1 cellular context compared by ENCODE assay signal in the genomic region with DNA sequence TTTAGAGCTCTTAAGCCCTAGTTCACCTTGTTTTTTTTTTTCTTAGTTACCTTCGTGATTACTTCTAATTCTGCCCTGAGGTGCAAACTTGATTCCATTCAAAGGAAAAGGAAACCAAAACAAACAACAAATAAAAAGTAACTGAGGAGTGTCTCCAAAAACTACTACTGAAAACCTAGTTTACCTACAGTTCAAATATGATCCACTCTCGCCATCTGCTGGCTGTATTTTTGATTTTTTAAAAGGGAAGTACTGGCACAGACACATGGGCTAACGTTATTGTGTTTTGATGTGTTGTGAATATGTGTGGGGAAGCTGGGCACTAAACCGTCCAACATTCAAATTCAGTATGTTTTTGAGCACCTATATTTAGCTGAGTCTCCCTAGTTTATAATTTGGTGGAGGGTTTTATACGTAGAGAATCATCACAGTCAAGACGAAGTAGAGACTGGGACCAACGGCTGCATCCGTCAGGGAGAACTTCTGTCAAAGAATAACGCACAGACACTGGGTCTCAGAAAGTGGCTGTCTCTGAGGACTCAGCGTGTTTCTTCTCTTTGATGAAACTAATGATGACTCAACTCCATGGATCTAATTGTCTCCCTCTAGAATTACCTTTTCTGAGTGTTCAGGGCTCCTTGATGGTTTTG.
TF ChIP-seq lines count a peak whose summit lies in the region.

No MANE protein-coding gene starts in this region.

TF ChIP-seq in HepG2, 621 proteins besides CTCF, POLR2A, EP300 and RAD21 (continued from another document):
- TF ChIP-seq, protein P1, sequence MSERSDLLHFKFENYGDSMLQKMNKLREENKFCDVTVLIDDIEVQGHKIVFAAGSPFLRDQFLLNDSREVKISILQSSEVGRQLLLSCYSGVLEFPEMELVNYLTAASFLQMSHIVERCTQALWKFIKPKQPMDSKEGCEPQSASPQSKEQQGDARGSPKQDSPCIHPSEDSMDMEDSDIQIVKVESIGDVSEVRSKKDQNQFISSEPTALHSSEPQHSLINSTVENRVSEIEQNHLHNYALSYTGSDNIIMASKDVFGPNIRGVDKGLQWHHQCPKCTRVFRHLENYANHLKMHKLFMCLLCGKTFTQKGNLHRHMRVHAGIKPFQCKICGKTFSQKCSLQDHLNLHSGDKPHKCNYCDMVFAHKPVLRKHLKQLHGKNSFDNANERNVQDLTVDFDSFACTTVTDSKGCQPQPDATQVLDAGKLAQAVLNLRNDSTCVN (CRISPR knock-in tag; IDR thresholded peaks at IDR 0.05; ENCODE audit: borderline replicate concordance) = no peak
- no peak for TF ChIP-seq MIXL1 (CRISPR knock-in tag; IDR thresholded peaks at IDR 0.05)
- TF ChIP-seq, protein P2, sequence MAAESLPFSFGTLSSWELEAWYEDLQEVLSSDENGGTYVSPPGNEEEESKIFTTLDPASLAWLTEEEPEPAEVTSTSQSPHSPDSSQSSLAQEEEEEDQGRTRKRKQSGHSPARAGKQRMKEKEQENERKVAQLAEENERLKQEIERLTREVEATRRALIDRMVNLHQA (CRISPR knock-in tag; IDR thresholded peaks at IDR 0.05) = no peak
- TF ChIP-seq ZNF530 (CRISPR knock-in tag; IDR thresholded peaks at IDR 0.05; ENCODE audit: low read depth) = no peak
- TF ChIP-seq STAG1 (CRISPR knock-in tag; IDR thresholded peaks at IDR 0.05) = peak; percentile 93
- no peak for TF ChIP-seq IRF2 (CRISPR knock-in tag; IDR thresholded peaks at IDR 0.05)
- no peak for TF ChIP-seq ETV6 (CRISPR knock-in tag; conservative IDR thresholded peaks at IDR 0.05)
- TF ChIP-seq ZNF3 (CRISPR knock-in tag; IDR thresholded peaks at IDR 0.05) = no peak
- no peak for TF ChIP-seq RARA (CRISPR knock-in tag; IDR thresholded peaks at IDR 0.05)
- TF ChIP-seq ZNF335 (CRISPR knock-in tag; IDR thresholded peaks at IDR 0.05) = no peak
- no peak for TF ChIP-seq MEIS2 (CRISPR knock-in tag; IDR thresholded peaks at IDR 0.05)
- TF ChIP-seq, protein P3, sequence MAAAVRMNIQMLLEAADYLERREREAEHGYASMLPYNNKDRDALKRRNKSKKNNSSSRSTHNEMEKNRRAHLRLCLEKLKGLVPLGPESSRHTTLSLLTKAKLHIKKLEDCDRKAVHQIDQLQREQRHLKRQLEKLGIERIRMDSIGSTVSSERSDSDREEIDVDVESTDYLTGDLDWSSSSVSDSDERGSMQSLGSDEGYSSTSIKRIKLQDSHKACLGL (CRISPR knock-in tag; IDR thresholded peaks at IDR 0.05) = no peak
- TF ChIP-seq KDM6A (CRISPR knock-in tag; IDR thresholded peaks at IDR 0.05; ENCODE audit: low read depth) = no peak
- TF ChIP-seq ZNF333 (CRISPR knock-in tag; IDR thresholded peaks at IDR 0.05; ENCODE audit: borderline replicate concordance) = no peak
- no peak for TF ChIP-seq HNRNPL (IDR thresholded peaks at IDR 0.05; ENCODE audit: low read depth, low read length)
- TF ChIP-seq, protein P4, sequence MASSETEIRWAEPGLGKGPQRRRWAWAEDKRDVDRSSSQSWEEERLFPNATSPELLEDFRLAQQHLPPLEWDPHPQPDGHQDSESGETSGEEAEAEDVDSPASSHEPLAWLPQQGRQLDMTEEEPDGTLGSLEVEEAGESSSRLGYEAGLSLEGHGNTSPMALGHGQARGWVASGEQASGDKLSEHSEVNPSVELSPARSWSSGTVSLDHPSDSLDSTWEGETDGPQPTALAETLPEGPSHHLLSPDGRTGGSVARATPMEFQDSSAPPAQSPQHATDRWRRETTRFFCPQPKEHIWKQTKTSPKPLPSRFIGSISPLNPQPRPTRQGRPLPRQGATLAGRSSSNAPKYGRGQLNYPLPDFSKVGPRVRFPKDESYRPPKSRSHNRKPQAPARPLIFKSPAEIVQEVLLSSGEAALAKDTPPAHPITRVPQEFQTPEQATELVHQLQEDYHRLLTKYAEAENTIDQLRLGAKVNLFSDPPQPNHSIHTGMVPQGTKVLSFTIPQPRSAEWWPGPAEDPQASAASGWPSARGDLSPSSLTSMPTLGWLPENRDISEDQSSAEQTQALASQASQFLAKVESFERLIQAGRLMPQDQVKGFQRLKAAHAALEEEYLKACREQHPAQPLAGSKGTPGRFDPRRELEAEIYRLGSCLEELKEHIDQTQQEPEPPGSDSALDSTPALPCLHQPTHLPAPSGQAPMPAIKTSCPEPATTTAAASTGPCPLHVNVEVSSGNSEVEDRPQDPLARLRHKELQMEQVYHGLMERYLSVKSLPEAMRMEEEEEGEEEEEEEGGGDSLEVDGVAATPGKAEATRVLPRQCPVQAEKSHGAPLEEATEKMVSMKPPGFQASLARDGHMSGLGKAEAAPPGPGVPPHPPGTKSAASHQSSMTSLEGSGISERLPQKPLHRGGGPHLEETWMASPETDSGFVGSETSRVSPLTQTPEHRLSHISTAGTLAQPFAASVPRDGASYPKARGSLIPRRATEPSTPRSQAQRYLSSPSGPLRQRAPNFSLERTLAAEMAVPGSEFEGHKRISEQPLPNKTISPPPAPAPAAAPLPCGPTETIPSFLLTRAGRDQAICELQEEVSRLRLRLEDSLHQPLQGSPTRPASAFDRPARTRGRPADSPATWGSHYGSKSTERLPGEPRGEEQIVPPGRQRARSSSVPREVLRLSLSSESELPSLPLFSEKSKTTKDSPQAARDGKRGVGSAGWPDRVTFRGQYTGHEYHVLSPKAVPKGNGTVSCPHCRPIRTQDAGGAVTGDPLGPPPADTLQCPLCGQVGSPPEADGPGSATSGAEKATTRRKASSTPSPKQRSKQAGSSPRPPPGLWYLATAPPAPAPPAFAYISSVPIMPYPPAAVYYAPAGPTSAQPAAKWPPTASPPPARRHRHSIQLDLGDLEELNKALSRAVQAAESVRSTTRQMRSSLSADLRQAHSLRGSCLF (CRISPR knock-in tag; IDR thresholded peaks at IDR 0.05; ENCODE audit: borderline replicate concordance) = no peak
- TF ChIP-seq MYNN (CRISPR knock-in tag; IDR thresholded peaks at IDR 0.05; ENCODE audit: low read depth) = no peak
- 0 out of 4 replicates have a peak, but pooled peaks of 1 of the 2 experiments have one; percentile 31 for TF ChIP-seq KLF16 (CRISPR knock-in tag; IDR thresholded peaks at IDR 0.05)
- TF ChIP-seq, protein P5, sequence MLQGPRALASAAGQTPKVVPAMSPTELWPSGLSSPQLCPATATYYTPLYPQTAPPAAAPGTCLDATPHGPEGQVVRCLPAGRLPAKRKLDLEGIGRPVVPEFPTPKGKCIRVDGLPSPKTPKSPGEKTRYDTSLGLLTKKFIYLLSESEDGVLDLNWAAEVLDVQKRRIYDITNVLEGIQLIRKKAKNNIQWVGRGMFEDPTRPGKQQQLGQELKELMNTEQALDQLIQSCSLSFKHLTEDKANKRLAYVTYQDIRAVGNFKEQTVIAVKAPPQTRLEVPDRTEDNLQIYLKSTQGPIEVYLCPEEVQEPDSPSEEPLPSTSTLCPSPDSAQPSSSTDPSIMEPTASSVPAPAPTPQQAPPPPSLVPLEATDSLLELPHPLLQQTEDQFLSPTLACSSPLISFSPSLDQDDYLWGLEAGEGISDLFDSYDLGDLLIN (CRISPR knock-in tag; IDR thresholded peaks at IDR 0.05; ENCODE audit: borderline replicate concordance) = no peak
- TF ChIP-seq NFKB2 (CRISPR knock-in tag; IDR thresholded peaks at IDR 0.05; ENCODE audit: borderline replicate concordance) = no peak
- TF ChIP-seq GPN1 (CRISPR knock-in tag; IDR thresholded peaks at IDR 0.05; ENCODE audit: borderline replicate concordance) = no peak
- TF ChIP-seq CREB1 (IDR thresholded peaks at IDR 0.05) = no peak
- no peak for TF ChIP-seq CREB1 (CRISPR knock-in tag; IDR thresholded peaks at IDR 0.05)
- TF ChIP-seq SMARCE1 (IDR thresholded peaks at IDR 0.05; ENCODE audit: borderline replicate concordance) = no peak
- TF ChIP-seq, protein P6, sequence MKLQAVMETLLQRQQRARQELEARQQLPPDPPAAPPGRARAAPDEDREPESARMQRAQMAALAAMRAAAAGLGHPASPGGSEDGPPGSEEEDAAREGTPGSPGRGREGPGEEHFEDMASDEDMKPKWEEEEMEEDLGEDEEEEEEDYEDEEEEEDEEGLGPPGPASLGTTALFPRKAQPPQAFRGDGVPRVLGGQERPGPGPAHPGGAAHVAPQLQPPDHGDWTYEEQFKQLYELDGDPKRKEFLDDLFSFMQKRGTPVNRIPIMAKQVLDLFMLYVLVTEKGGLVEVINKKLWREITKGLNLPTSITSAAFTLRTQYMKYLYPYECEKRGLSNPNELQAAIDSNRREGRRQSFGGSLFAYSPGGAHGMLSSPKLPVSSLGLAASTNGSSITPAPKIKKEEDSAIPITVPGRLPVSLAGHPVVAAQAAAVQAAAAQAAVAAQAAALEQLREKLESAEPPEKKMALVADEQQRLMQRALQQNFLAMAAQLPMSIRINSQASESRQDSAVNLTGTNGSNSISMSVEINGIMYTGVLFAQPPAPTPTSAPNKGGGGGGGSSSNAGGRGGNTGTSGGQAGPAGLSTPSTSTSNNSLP (IDR thresholded peaks at IDR 0.05; ENCODE audit: low read depth, low read length) = 0 out of 2 replicates have a peak, but pooled peaks have one; percentile 12
- no peak for TF ChIP-seq ZNF83 (CRISPR knock-in tag; IDR thresholded peaks at IDR 0.05; ENCODE audit: borderline replicate concordance)
- peak; percentile 88 for TF ChIP-seq SMC3 (IDR thresholded peaks at IDR 0.05; ENCODE audit: low read length)
- no peak for TF ChIP-seq FOXA1 (IDR thresholded peaks at IDR 0.05)
- 0 out of 2 replicates have a peak, but pooled peaks have one; percentile 24 for TF ChIP-seq FOXA1 (CRISPR knock-in tag; IDR thresholded peaks at IDR 0.05)
- no peak for TF ChIP-seq ATM (IDR thresholded peaks at IDR 0.05; ENCODE audit: borderline replicate concordance)
- TF ChIP-seq ZBTB21 (CRISPR knock-in tag; IDR thresholded peaks at IDR 0.05) = 0 out of 2 replicates have a peak, but pooled peaks have one; percentile 17
- peak; percentile 44; the same call in 1 of the 2 replicates for TF ChIP-seq FOXA3 (CRISPR knock-in tag; IDR thresholded peaks at IDR 0.05)
- TF ChIP-seq, protein P7, sequence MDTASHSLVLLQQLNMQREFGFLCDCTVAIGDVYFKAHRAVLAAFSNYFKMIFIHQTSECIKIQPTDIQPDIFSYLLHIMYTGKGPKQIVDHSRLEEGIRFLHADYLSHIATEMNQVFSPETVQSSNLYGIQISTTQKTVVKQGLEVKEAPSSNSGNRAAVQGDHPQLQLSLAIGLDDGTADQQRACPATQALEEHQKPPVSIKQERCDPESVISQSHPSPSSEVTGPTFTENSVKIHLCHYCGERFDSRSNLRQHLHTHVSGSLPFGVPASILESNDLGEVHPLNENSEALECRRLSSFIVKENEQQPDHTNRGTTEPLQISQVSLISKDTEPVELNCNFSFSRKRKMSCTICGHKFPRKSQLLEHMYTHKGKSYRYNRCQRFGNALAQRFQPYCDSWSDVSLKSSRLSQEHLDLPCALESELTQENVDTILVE (CRISPR knock-in tag; IDR thresholded peaks at IDR 0.05) = no peak
- TF ChIP-seq ZFP37 (CRISPR knock-in tag; IDR thresholded peaks at IDR 0.05; ENCODE audit: borderline replicate concordance) = no peak
- TF ChIP-seq ZBTB3 (CRISPR knock-in tag; IDR thresholded peaks at IDR 0.05; ENCODE audit: borderline replicate concordance, low read depth) = no peak
- TF ChIP-seq, protein P8, sequence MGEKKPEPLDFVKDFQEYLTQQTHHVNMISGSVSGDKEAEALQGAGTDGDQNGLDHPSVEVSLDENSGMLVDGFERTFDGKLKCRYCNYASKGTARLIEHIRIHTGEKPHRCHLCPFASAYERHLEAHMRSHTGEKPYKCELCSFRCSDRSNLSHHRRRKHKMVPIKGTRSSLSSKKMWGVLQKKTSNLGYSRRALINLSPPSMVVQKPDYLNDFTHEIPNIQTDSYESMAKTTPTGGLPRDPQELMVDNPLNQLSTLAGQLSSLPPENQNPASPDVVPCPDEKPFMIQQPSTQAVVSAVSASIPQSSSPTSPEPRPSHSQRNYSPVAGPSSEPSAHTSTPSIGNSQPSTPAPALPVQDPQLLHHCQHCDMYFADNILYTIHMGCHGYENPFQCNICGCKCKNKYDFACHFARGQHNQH (CRISPR knock-in tag; IDR thresholded peaks at IDR 0.05) = no peak
- TF ChIP-seq, protein P9, sequence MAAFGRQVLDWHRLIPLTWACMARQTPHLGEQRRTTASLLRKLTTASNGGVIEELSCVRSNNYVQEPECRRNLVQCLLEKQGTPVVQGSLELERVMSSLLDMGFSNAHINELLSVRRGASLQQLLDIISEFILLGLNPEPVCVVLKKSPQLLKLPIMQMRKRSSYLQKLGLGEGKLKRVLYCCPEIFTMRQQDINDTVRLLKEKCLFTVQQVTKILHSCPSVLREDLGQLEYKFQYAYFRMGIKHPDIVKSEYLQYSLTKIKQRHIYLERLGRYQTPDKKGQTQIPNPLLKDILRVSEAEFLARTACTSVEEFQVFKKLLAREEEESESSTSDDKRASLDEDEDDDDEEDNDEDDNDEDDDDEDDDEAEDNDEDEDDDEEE (CRISPR knock-in tag; IDR thresholded peaks at IDR 0.05) = no peak
- no peak for TF ChIP-seq PHF5A (CRISPR knock-in tag; IDR thresholded peaks at IDR 0.05; ENCODE audit: low read depth, unreplicated experiment)
- TF ChIP-seq ZNF652 (CRISPR knock-in tag; IDR thresholded peaks at IDR 0.05; ENCODE audit: borderline replicate concordance, low read depth) = no peak
- no peak for TF ChIP-seq MTF2 (CRISPR knock-in tag; IDR thresholded peaks at IDR 0.05; ENCODE audit: borderline replicate concordance)
